8 cellular contexts compared by ENCODE assay signal in the genomic region with DNA sequence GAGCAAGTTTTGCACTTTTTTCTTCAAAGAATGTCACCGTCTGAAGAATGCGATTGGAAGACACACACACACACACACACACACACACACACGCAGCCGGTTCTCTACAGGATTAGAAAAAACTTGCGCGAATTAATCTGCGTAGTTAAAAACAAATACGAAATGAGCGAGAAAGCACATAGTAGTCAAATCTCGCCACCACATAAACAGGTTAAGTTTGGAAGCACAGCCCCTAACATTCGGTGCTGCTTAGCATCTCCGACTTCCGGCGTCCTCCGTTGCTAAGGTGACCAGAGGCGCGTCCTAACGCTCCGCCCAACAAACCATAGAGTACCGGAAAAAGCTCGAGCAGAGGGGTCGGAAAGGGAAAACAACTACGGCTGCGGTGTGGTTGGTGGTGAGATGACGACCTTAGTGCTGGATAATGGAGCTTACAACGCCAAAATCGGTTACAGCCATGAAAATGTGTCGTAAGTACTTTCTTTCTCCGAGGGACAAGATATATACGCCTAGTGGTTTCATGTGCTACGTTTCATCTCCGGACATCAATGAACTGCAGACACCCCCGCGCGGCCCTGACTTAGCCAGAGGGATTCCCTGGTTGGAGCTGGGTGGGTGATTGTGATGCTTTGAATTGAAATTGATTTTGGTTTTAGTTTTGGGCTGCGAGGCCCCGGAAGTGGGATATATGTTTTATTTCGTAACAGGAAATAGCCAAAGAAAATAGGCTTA. TPM values are rescaled to one million over a fixed set of nuclear protein-coding genes. Genes with fewer than 3 reads are reported as not detected.
DNase-seq lines count a peak whose midpoint lies in the region; ATAC-seq, FAIRE-seq and TF ChIP-seq lines count a peak whose summit lies in the region.

A gene (plus strand): TSS at position 366 of the 732 bp plus-strand sequence. CDS start 37 bp downstream, at position 403.

- peak; percentile 86 for ATAC-seq in GM19023 (IDR thresholded peaks at IDR 0.05; ENCODE audit: unreplicated experiment)
- peak; percentile 88 for ATAC-seq in HG03280 (IDR thresholded peaks at IDR 0.05; ENCODE audit: unreplicated experiment)
- peak; percentile 87 for ATAC-seq in central memory CD8-positive, alpha-beta T cell (replicated peaks; ENCODE audit: extremely low read depth, poor library complexity, severe bottlenecking)

- H3K4me2 ChIP-seq in keratinocyte (ENCODE audit: control insufficient read depth, extremely low read depth, insufficient read depth, low read depth, low read length): peak within 1 kb of the TSS; percentile 95

- no peaks in the 10 kb centered on the region for H3K27me3 Mint-ChIP-seq in central memory CD8-positive, alpha-beta T cell

- H3K27me3 ChIP-seq in keratinocyte (ENCODE audit: control insufficient read depth, extremely low read depth, insufficient read depth, low read length): no peaks in the 10 kb centered on the region

- peak within 1 kb of the TSS; percentile 89 for H3K27ac ChIP-seq in keratinocyte (ENCODE audit: control insufficient read depth, insufficient read depth, low read length)

- peak within 1 kb of the TSS; percentile 67 to 100 (median 98) for H3K4me3 ChIP-seq in keratinocyte (ENCODE audit: control insufficient read depth in 2 of 3, extremely low read depth in 1 of 3, insufficient read depth in 2 of 3, low read depth in 1 of 3, low read length in 3 of 3)

- no peaks in the 10 kb centered on the region for H3K36me3 ChIP-seq in keratinocyte (ENCODE audit: control insufficient read depth in 2 of 2, extremely low read depth in 1 of 2, insufficient read depth in 2 of 2, low read length in 2 of 2)

- H4K20me1 ChIP-seq in keratinocyte (ENCODE audit: control insufficient read depth, extremely low read depth, insufficient read depth, low read length): no peaks in the 10 kb centered on the region

- H3K36me3 Mint-ChIP-seq in central memory CD8-positive, alpha-beta T cell (ENCODE audit: insufficient read depth): peaks cover 25% of the 10 kb centered on the region

- peak; percentile 83 for DNase-seq in AG09319 (ENCODE audit: extremely low read depth, low read depth)
- peak; percentile 94 for DNase-seq in NCI-H345 treated with DMSO at 0.1 percent for 48 hours (lab: John Stamatoyannopoulos, UW; ENCODE audit: unreplicated experiment)
- DNase-seq in activated CD4-positive, CD25-positive, alpha-beta regulatory T cell (lab: John Stamatoyannopoulos, UW): peak; percentile 84 to 93 (median 90)
- DNase-seq in central memory CD8-positive, alpha-beta T cell (ENCODE audit: low spot score in 2 of 2): peak; percentile 98
- peak; percentile 80 for DNase-seq in keratinocyte (ENCODE audit: low read depth, low spot score)
- peak; percentile 96 for DNase-seq in stimulated activated CD4-positive, alpha-beta T cell treated with anti-CD3 and anti-CD28 coated beads, Interleukin-15, amount 100 ng/mL, for 24 hours

- H3K4me3 Mint-ChIP-seq in central memory CD8-positive, alpha-beta T cell: peak within 1 kb of the TSS; percentile 94

- H3K4me1 ChIP-seq in keratinocyte (ENCODE audit: control insufficient read depth, extremely low read depth, insufficient read depth, low read length): peaks cover 25% of the 10 kb centered on the region

- H3K9me1 ChIP-seq in keratinocyte (ENCODE audit: control insufficient read depth, extremely low read depth, insufficient read depth, low read length): no peaks in the 10 kb centered on the region

- FAIRE-seq in keratinocyte (lab: Jason Lieb, UNC): peak; percentile 87

- H3K9ac ChIP-seq in keratinocyte (ENCODE audit: control insufficient read depth, extremely low read depth, insufficient read depth, low read length): peak within 1 kb of the TSS; percentile 89

- H3K27ac Mint-ChIP-seq in central memory CD8-positive, alpha-beta T cell (ENCODE audit: low read depth): peak within 1 kb of the TSS; percentile 99

- H3K9me3 Mint-ChIP-seq in central memory CD8-positive, alpha-beta T cell: no peaks in the 10 kb centered on the region

- peaks cover 19% of the 10 kb centered on the region for H3K79me2 ChIP-seq in keratinocyte (ENCODE audit: control insufficient read depth, insufficient read depth, low read length)

- H3K4me1 Mint-ChIP-seq in central memory CD8-positive, alpha-beta T cell: peaks cover 29% of the 10 kb centered on the region

- H3K9me3 ChIP-seq in keratinocyte (ENCODE audit: control insufficient read depth, low read depth, low read length): no peaks in the 10 kb centered on the region

- H2AFZ ChIP-seq in keratinocyte (ENCODE audit: control insufficient read depth, low read length): peak within 1 kb of the TSS; percentile 99

- dilution Hi-C loops in keratinocyte (cut with MboI; ENCODE audit: extremely low pct_ligation_motif_present, low sequenced_read_pairs): no loop called here

- TF ChIP-seq CTCF in AG09319 (IDR thresholded peaks at IDR 0.05; ENCODE audit: low read depth, low read length) (no peak; the same call in 1 of the 2 replicates), keratinocyte (optimal IDR thresholded peaks at IDR 0.05 in 1 of 3, IDR thresholded peaks at IDR 0.05 in 1 of 3, conservative IDR thresholded peaks at IDR 0.05 in 1 of 3; ENCODE audit: extremely low read depth in 1 of 3, insufficient read depth in 2 of 3, low read length in 3 of 3) (no peak)

RNA-seq across cellular contexts. Expression of the gene that starts here (rescaled TPM):
- 23.8 to 35.4 TPM (median 33.1 TPM) in 3 replicates for polyA plus RNA-seq in keratinocyte
- polyA plus RNA-seq in keratinocyte (2011; ENCODE audit: low read depth): 17.5 TPM
- polyA plus RNA-seq in keratinocyte (2011; cell fraction: cytosol; rRNA removed): 16.8 and 31.6 TPM in 2 replicates
- polyA plus RNA-seq in keratinocyte (2011; cell fraction: nucleus; rRNA removed): 24.2 and 38.5 TPM in 2 replicates
- polyA plus RNA-seq in keratinocyte (2012; ENCODE audit: low replicate concordance): 17.6 and 25.2 TPM in 2 replicates
- 3.5 to 10.4 TPM (median 5.5 TPM) in 3 replicates for polyA minus RNA-seq in keratinocyte
- 5.2 TPM for polyA minus RNA-seq in keratinocyte (2011; cell fraction: cytosol; rRNA and poly(A)+ RNA removed)
- 7.9 and 11.4 TPM in 2 replicates for polyA minus RNA-seq in keratinocyte (2011; cell fraction: nucleus; rRNA and poly(A)+ RNA removed)

Comparison
In these comparisons a context has a peak if more than half of its experiments do, and no peak if none do; other contexts are left out.
1. Peak in every context shown above with its lines: DNase-seq, ATAC-seq, H3K4me3 ChIP-seq and H3K27ac ChIP-seq.